ENCODE assay signal across 8 cellular contexts in genomic region chr12:2853626-2854025, GRCh38. TPM values are rescaled to one million over a fixed set of nuclear protein-coding genes. Genes with fewer than 3 reads are reported as not detected.
DNase-seq lines count a peak whose midpoint lies in the region; ATAC-seq, FAIRE-seq and TF ChIP-seq lines count a peak whose summit lies in the region.

No MANE protein-coding gene starts in this region.

- no peak overlapping the region for H3K9ac ChIP-seq in SK-N-SH

- peaks cover 0 to 6% of the 10 kb centered on the region in 2 experiments for H3K36me3 ChIP-seq in SK-N-SH (replicated peaks in 1 of 2; ENCODE audit: control insufficient read depth in 1 of 2, insufficient read depth in 2 of 2, low read length in 1 of 2)

- in situ Hi-C loops in Caki2 (cut with HindIII; ENCODE audit: low pct_unique_long_range_greater_than_20kb, low sequenced_read_pairs) = no loop called here

- TF ChIP-seq EP300 in SK-N-SH (IDR thresholded peaks at IDR 0.05; ENCODE audit: borderline replicate concordance in 1 of 2, low read depth in 1 of 2, low read length in 1 of 2) = no peak

- no peaks in the 10 kb centered on the region for H3K4me1 ChIP-seq in SK-N-SH (ENCODE audit: control insufficient read depth in 1 of 2, insufficient read depth in 2 of 2, low read depth in 1 of 2, low read length in 1 of 2)

- H3F3A ChIP-seq in SK-N-SH (replicated peaks; ENCODE audit: insufficient read depth) = peaks cover 3% of the 10 kb centered on the region

- no peaks in the 10 kb centered on the region for H4K20me1 ChIP-seq in SK-N-SH (ENCODE audit: insufficient read depth)

- TF ChIP-seq RAD21 in SK-N-SH (IDR thresholded peaks at IDR 0.05; ENCODE audit: low read length) = peak; percentile 64

- H3K4me3 ChIP-seq in SK-N-SH (ENCODE audit: low read depth in 2 of 2, low read length in 1 of 2) = no peak overlapping the region; a peak in 1 of 4 replicates

- POLR2A ChIA-PET in SK-N-SH (lab: Yijun Ruan, JAX) = interaction anchor here (1.3 kb wide), 1 partner anchor 8 kb away, joined by 3 read pairs; no protein-coding TSS in a partner anchor

- FAIRE-seq in HTR-8/SVneo (lab: Jason Lieb, UNC) = peak; percentile 87

- no peak overlapping the region for H3K27ac ChIP-seq in SK-N-SH (ENCODE audit: low read depth in 2 of 2, low read length in 1 of 2)

- H2AFZ ChIP-seq in SK-N-SH (ENCODE audit: low read depth) = no peak overlapping the region

- no peak overlapping the region for H3K4me2 ChIP-seq in SK-N-SH

- ATAC-seq in left ventricle myocardium superior = peak; percentile 92
- ATAC-seq in HG02759 (IDR thresholded peaks at IDR 0.05; ENCODE audit: unreplicated experiment) = no peak
- no peak for ATAC-seq in HG02678 (IDR thresholded peaks at IDR 0.05; ENCODE audit: unreplicated experiment)

- no peaks in the 10 kb centered on the region for H3K9me3 ChIP-seq in SK-N-SH

- H3K27me3 ChIP-seq in SK-N-SH (ENCODE audit: insufficient read depth) = no peaks in the 10 kb centered on the region

- H3K79me2 ChIP-seq in SK-N-SH (ENCODE audit: insufficient read depth) = no peaks in the 10 kb centered on the region

- WGBS in SK-N-SH (ENCODE audit: low lambda C conversion rate) = 24% methylated on average over 9 of the region's 11 CpGs

- TF ChIP-seq CTCF in SK-N-SH (IDR thresholded peaks at IDR 0.05) = peak; percentile 89

- no peaks in the 10 kb centered on the region for H3K9me2 ChIP-seq in SK-N-SH

- DNase-seq in Caki2 (ENCODE audit: low read depth) (peak; percentile 33), HTR-8/SVneo (ENCODE audit: insufficient read length, low spot score) (peak; percentile 96), SK-N-SH (peak; percentile 93), amniotic epithelial cell (ENCODE audit: low read depth) (peak; percentile 61), left ventricle myocardium superior (peak; percentile 91), putamen (ENCODE audit: low spot score) (peak; percentile 68)

- intact Hi-C loops in left ventricle myocardium superior (cut with micrococcal nuclease) = no loop called here

- CTCF ChIA-PET in SK-N-SH (lab: Yijun Ruan, JAX) = interaction anchor here (0.6 to 3.8 kb wide), 38 partner anchors 8 to 1388 kb away, joined by 3 to 30 read pairs (median 4); no protein-coding TSS in a partner anchor

TF ChIP-seq in SK-N-SH, 30 proteins besides CTCF, POLR2A, EP300 and RAD21:
- TF ChIP-seq MXI1 (IDR thresholded peaks at IDR 0.05; ENCODE audit: low read depth, low read length) (no peak), TEAD4 (IDR thresholded peaks at IDR 0.05; ENCODE audit: borderline replicate concordance, insufficient read depth) (no peak), CHD2 (IDR thresholded peaks at IDR 0.05; ENCODE audit: low read length, partially characterized antibody) (no peak), NFIC (IDR thresholded peaks at IDR 0.05; ENCODE audit: borderline replicate concordance) (peak; percentile 44; the same call in 1 of the 2 replicates), RCOR1 (IDR thresholded peaks at IDR 0.05; ENCODE audit: low read length) (peak; percentile 16; the same call in 1 of the 2 replicates), REST (IDR thresholded peaks at IDR 0.05; ENCODE audit: low read depth, low read length) (no peak), MEF2A (IDR thresholded peaks at IDR 0.05; ENCODE audit: borderline replicate concordance, low read depth) (no peak), SMC3 (IDR thresholded peaks at IDR 0.05; ENCODE audit: low read depth, low read length) (peak; percentile 69), NRF1 (IDR thresholded peaks at IDR 0.05; ENCODE audit: low read depth, low read length) (no peak), RFX5 (IDR thresholded peaks at IDR 0.05; ENCODE audit: low read length) (no peak), RXRA (IDR thresholded peaks at IDR 0.05; ENCODE audit: borderline replicate concordance, low read depth) (no peak)

RNA-seq across cellular contexts. Expression of gene TEX52, which starts 3.2 kb away (rescaled TPM):
- total RNA-seq in Caki2 (2014; rRNA removed; shearing (Covaris generic); ENCODE audit: low replicate concordance) = not detected in 2 replicates
- not detected in 2 replicates for polyA plus RNA-seq in SK-N-SH (2012; rRNA removed)
- polyA plus RNA-seq in SK-N-SH (2012; cell fraction: cytosol; rRNA removed) = not detected in 2 replicates
- polyA plus RNA-seq in SK-N-SH (2012; cell fraction: nucleus; rRNA removed) = not detected in 2 replicates
- not detected for total RNA-seq in left ventricle myocardium superior

RNA-seq across cellular contexts. Expression of gene NRIP2, which starts 18.8 kb away (rescaled TPM):
- total RNA-seq in Caki2 (2014; rRNA removed; shearing (Covaris generic); ENCODE audit: low replicate concordance) = not detected in 2 replicates
- not detected in 2 replicates for polyA plus RNA-seq in SK-N-SH (2012; rRNA removed)
- not detected in 2 replicates for polyA plus RNA-seq in SK-N-SH (2012; cell fraction: cytosol; rRNA removed)
- 0.04 TPM in 1 of 2 replicates, not detected in the other for polyA plus RNA-seq in SK-N-SH (2012; cell fraction: nucleus; rRNA removed)
- total RNA-seq in left ventricle myocardium superior = 1.1 TPM

RNA-seq across cellular contexts. Expression of gene FOXM1, which starts 23.3 kb away (rescaled TPM):
- total RNA-seq in Caki2 (2014; rRNA removed; shearing (Covaris generic); ENCODE audit: low replicate concordance) = 18.1 and 30.1 TPM in 2 replicates
- 17.0 and 29.9 TPM in 2 replicates for polyA plus RNA-seq in SK-N-SH (2012; rRNA removed)
- 18.1 and 29.2 TPM in 2 replicates for polyA plus RNA-seq in SK-N-SH (2012; cell fraction: cytosol; rRNA removed)
- polyA plus RNA-seq in SK-N-SH (2012; cell fraction: nucleus; rRNA removed) = 29.4 and 33.4 TPM in 2 replicates
- total RNA-seq in left ventricle myocardium superior = 0.79 TPM

RNA-seq across cellular contexts. Expression of gene RHNO1, which starts 23.4 kb away (rescaled TPM):
- 32.1 and 54.9 TPM in 2 replicates for total RNA-seq in Caki2 (2014; rRNA removed; shearing (Covaris generic); ENCODE audit: low replicate concordance)
- 28.9 and 39.5 TPM in 2 replicates for polyA plus RNA-seq in SK-N-SH (2012; rRNA removed)
- 37.0 and 39.2 TPM in 2 replicates for polyA plus RNA-seq in SK-N-SH (2012; cell fraction: cytosol; rRNA removed)
- polyA plus RNA-seq in SK-N-SH (2012; cell fraction: nucleus; rRNA removed) = 8.5 and 11.7 TPM in 2 replicates
- total RNA-seq in left ventricle myocardium superior = 4.9 TPM

RNA-seq across cellular contexts. Expression of gene TULP3, which starts 37.1 kb away (rescaled TPM):
- total RNA-seq in Caki2 (2014; rRNA removed; shearing (Covaris generic); ENCODE audit: low replicate concordance) = 38.2 and 57.9 TPM in 2 replicates
- 22.6 and 24.0 TPM in 2 replicates for polyA plus RNA-seq in SK-N-SH (2012; rRNA removed)
- polyA plus RNA-seq in SK-N-SH (2012; cell fraction: cytosol; rRNA removed) = 19.2 and 19.4 TPM in 2 replicates
- polyA plus RNA-seq in SK-N-SH (2012; cell fraction: nucleus; rRNA removed) = 31.6 and 33.6 TPM in 2 replicates
- 5.4 TPM for total RNA-seq in left ventricle myocardium superior

Comparison
In these comparisons a context has a peak if more than half of its experiments do, and no peak if none do; other contexts are left out.
1. DNase-seq: peak in every context shown above with its lines; median percentile 96 in HTR-8/SVneo; 93 in SK-N-SH; 91 in left ventricle myocardium superior; 68 in putamen; 61 in amniotic epithelial cell; 33 in Caki2.
2. RNA of gene FOXM1, which starts 23.3 kb away (total RNA-seq): 18.1 to 30.1 TPM in Caki2; 0.79 TPM in left ventricle myocardium superior (single experiment); every median in the first group is over 10 times any median in the second.